ENCODE assay signal across 8 cellular contexts in the genomic region with DNA sequence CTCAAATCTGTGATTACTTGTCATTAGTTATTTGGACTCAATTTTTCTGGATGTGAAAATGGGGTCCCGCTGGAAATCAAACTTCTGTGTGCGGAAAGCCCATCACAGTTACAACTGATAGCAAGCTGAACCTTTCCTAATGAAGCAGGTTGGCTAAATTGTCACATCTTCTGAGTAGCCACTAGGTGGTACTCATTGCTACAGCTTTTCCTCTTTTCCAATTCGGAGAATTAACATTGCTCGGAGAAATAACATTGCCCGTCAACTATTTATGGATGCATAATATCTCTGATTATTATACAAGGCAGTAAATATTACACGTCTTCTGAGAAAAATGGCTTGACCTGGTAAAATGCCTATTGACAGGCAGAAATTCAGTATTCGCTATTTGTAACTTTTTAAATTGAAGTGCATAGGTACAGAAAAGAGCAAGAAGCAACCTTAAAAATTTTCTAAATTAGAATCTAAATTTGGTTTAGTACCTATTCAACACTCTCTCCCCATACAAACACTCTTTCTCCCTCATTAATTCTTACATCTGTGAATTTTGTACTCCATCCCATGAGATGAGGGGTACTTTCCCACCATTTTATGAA. TPM values are rescaled to one million over a fixed set of nuclear protein-coding genes. Genes with fewer than 3 reads are reported as not detected.
DNase-seq lines count a peak whose midpoint lies in the region; ATAC-seq and TF ChIP-seq lines count a peak whose summit lies in the region.

No MANE protein-coding gene starts in this region.

- intact Hi-C loops in activated CD4-positive, alpha-beta T cell treated with anti-CD3 and anti-CD28 coated beads, Interleukin-2, amount 10 ng/mL, durations not matched to agents 24 days and 14 days (cut with micrococcal nuclease) = no loop called here

- no peaks in the 10 kb centered on the region for H3K9me3 ChIP-seq in MM.1S (replicated peaks; ENCODE audit: insufficient read depth, low read length)

- H3K27me3 Mint-ChIP-seq in WTC11 (ENCODE audit: low read depth) = peaks cover 7% of the 10 kb centered on the region; the same call in 1 of the 2 replicates
- H3K27me3 Mint-ChIP-seq in activated T-cell treated with anti-CD3 and anti-CD28 coated beads, Interleukin-2, amount 50 U/mL, for 72 hours (ENCODE audit: low read depth) = peaks cover 58% of the 10 kb centered on the region
- H3K27me3 Mint-ChIP-seq in activated CD4-positive, alpha-beta T cell treated with anti-CD3 and anti-CD28 coated beads, Interleukin-2, amount 10 ng/mL, durations not matched to agents 24 days and 14 days = peaks cover 56% of the 10 kb centered on the region

- H3K27ac Mint-ChIP-seq in WTC11 = no peak overlapping the region
- H3K27ac Mint-ChIP-seq in activated T-cell treated with anti-CD3 and anti-CD28 coated beads, Interleukin-2, amount 50 U/mL, for 72 hours = no peak overlapping the region
- H3K27ac Mint-ChIP-seq in activated CD4-positive, alpha-beta T cell treated with anti-CD3 and anti-CD28 coated beads, Interleukin-2, amount 10 ng/mL, durations not matched to agents 24 days and 14 days = no peak overlapping the region

- TF ChIP-seq CTCF in MM.1S (IDR thresholded peaks at IDR 0.05; ENCODE audit: low read length) (peak; percentile 75), WTC11 (IDR thresholded peaks at IDR 0.05) (no peak)

- peaks cover 10% of the 10 kb centered on the region for H3K4me1 ChIP-seq in MM.1S (ENCODE audit: low read length)

- POLR2A ChIA-PET in WTC11 (lab: Charles Lee) = interaction anchor here (0.6 kb wide), 1 partner anchor 577 kb away, joined by 5 read pairs; no protein-coding TSS in a partner anchor

- H3K36me3 ChIP-seq in MM.1S (replicated peaks; ENCODE audit: insufficient read depth, low read length) = no peaks in the 10 kb centered on the region

- 0 out of 2 replicates have a peak, but pooled peaks cover 3% of the 10 kb centered on the region for H3F3A ChIP-seq in MM.1S (ENCODE audit: insufficient read depth, low read length)

- no peak overlapping the region for H3K4me2 ChIP-seq in MM.1S (ENCODE audit: low read depth, low read length)

- H3K4me1 Mint-ChIP-seq in WTC11 = peaks cover 28% of the 10 kb centered on the region
- H3K4me1 Mint-ChIP-seq in activated T-cell treated with anti-CD3 and anti-CD28 coated beads, Interleukin-2, amount 50 U/mL, for 72 hours (ENCODE audit: low read depth) = no peaks in the 10 kb centered on the region
- no peaks in the 10 kb centered on the region for H3K4me1 Mint-ChIP-seq in activated CD4-positive, alpha-beta T cell treated with anti-CD3 and anti-CD28 coated beads, Interleukin-2, amount 10 ng/mL, durations not matched to agents 24 days and 14 days

- H3K9ac ChIP-seq in MM.1S (ENCODE audit: low read length) = no peak overlapping the region

- peaks cover 28% of the 10 kb centered on the region for H3K9me3 Mint-ChIP-seq in WTC11
- H3K9me3 Mint-ChIP-seq in activated T-cell treated with anti-CD3 and anti-CD28 coated beads, Interleukin-2, amount 50 U/mL, for 72 hours = no peaks in the 10 kb centered on the region
- no peaks in the 10 kb centered on the region for H3K9me3 Mint-ChIP-seq in activated CD4-positive, alpha-beta T cell treated with anti-CD3 and anti-CD28 coated beads, Interleukin-2, amount 10 ng/mL, durations not matched to agents 24 days and 14 days

- no peak overlapping the region for H3K4me3 ChIP-seq in MM.1S (ENCODE audit: low read length)

- peaks cover 20% of the 10 kb centered on the region for H3K36me3 Mint-ChIP-seq in WTC11
- H3K36me3 Mint-ChIP-seq in activated T-cell treated with anti-CD3 and anti-CD28 coated beads, Interleukin-2, amount 50 U/mL, for 72 hours (ENCODE audit: insufficient read depth in 2 of 2) = no peaks in the 10 kb centered on the region
- H3K36me3 Mint-ChIP-seq in activated CD4-positive, alpha-beta T cell treated with anti-CD3 and anti-CD28 coated beads, Interleukin-2, amount 10 ng/mL, durations not matched to agents 24 days and 14 days (ENCODE audit: low read depth) = no peaks in the 10 kb centered on the region

- H3K27me3 ChIP-seq in MM.1S (replicated peaks; ENCODE audit: insufficient read depth, low read length) = no peaks in the 10 kb centered on the region

- H4K20me1 ChIP-seq in MM.1S (ENCODE audit: insufficient read depth, low read length) = no peaks in the 10 kb centered on the region

- CTCF ChIA-PET in WTC11 (lab: Charles Lee) = interaction anchor here (0.6 to 1.7 kb wide), 21 partner anchors 8 to 458 kb away, joined by 3 to 10 read pairs (median 4); partner anchors contain the start of gene PKD2L1

- H3K9me2 ChIP-seq in MM.1S (replicated peaks; ENCODE audit: insufficient read depth, low read length) = no peaks in the 10 kb centered on the region

- no peak overlapping the region for H3K4me3 Mint-ChIP-seq in WTC11
- H3K4me3 Mint-ChIP-seq in activated T-cell treated with anti-CD3 and anti-CD28 coated beads, Interleukin-2, amount 50 U/mL, for 72 hours = no peak overlapping the region
- no peak overlapping the region for H3K4me3 Mint-ChIP-seq in activated CD4-positive, alpha-beta T cell treated with anti-CD3 and anti-CD28 coated beads, Interleukin-2, amount 10 ng/mL, durations not matched to agents 24 days and 14 days

- peak; percentile 67 for ATAC-seq in WTC11
- no peak for ATAC-seq in GM19452 (IDR thresholded peaks at IDR 0.05; ENCODE audit: unreplicated experiment)
- no peak for ATAC-seq in activated T-cell treated with anti-CD3 and anti-CD28 coated beads, Interleukin-2, amount 50 U/mL, for 72 hours (replicated peaks in 1 of 2)

- peak; percentile 33 for DNase-seq in EH (ENCODE audit: low read depth)
- peak; percentile 48 for DNase-seq in MM.1S
- DNase-seq in WTC11 (ENCODE audit: low spot score) = no peak
- DNase-seq in kidney tubule cell (ENCODE audit: low spot score) = peak; percentile 25
- no peak for DNase-seq in effector CD8-positive, alpha-beta T cell (lab: John Stamatoyannopoulos, UW)
- no peak for DNase-seq in activated T-cell treated with anti-CD3 and anti-CD28 coated beads, Interleukin-2, amount 50 U/mL, for 72 hours
- no peak for DNase-seq in activated CD4-positive, alpha-beta T cell treated with anti-CD3 and anti-CD28 coated beads, Interleukin-2, amount 10 ng/mL, durations not matched to agents 24 days and 14 days

- no peaks in the 10 kb centered on the region for H3K79me2 ChIP-seq in MM.1S (ENCODE audit: low read length)

- no peak overlapping the region for H3K27ac ChIP-seq in MM.1S (ENCODE audit: low read length)

- no peak overlapping the region for H2AFZ ChIP-seq in MM.1S (ENCODE audit: low read length)

TF ChIP-seq in WTC11, 78 proteins besides CTCF, POLR2A, EP300 and RAD21 (continues in another document):
- TF ChIP-seq MLX (CRISPR knock-in tag; IDR thresholded peaks at IDR 0.05) (no peak), FOXK1 (CRISPR knock-in tag; IDR thresholded peaks at IDR 0.05) (no peak)
- TF ChIP-seq, protein P1, sequence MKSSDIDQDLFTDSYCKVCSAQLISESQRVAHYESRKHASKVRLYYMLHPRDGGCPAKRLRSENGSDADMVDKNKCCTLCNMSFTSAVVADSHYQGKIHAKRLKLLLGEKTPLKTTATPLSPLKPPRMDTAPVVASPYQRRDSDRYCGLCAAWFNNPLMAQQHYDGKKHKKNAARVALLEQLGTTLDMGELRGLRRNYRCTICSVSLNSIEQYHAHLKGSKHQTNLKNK (CRISPR knock-in tag; IDR thresholded peaks at IDR 0.05) = no peak

RNA-seq across cellular contexts. Expression of gene BLOC1S2, which starts 17.3 kb away (rescaled TPM):
- total RNA-seq in WTC11 (2021) = 47.6 to 54.1 TPM (median 52.4 TPM) in 3 replicates
- 100 to 1,000 TPM in 1 of 2 donors, 10 to 100 TPM in 1; 78.9 to 110 TPM for total RNA-seq in activated T-cell treated with anti-CD3 and anti-CD28 coated beads, Interleukin-2, amount 50 U/mL, for 72 hours
- 62.0 and 62.5 TPM in 2 replicates for total RNA-seq in activated CD4-positive, alpha-beta T cell treated with anti-CD3 and anti-CD28 coated beads, Interleukin-2, amount 10 ng/mL, durations not matched to agents 24 days and 14 days

RNA-seq across cellular contexts. Expression of gene PKD2L1, which starts 26.2 kb away (rescaled TPM):
- total RNA-seq in WTC11 (2021) = 0.09 TPM in 1 of 3 replicates, not detected in the others
- under 1 TPM; 0.30 to 0.60 TPM for total RNA-seq in activated T-cell treated with anti-CD3 and anti-CD28 coated beads, Interleukin-2, amount 50 U/mL, for 72 hours
- total RNA-seq in activated CD4-positive, alpha-beta T cell treated with anti-CD3 and anti-CD28 coated beads, Interleukin-2, amount 10 ng/mL, durations not matched to agents 24 days and 14 days = 0.17 TPM in 1 of 2 replicates, not detected in the other

RNA-seq across cellular contexts. Expression of gene CWF19L1, which starts 36.4 kb away (rescaled TPM):
- total RNA-seq in WTC11 (2021) = 27.3 to 28.1 TPM (median 28.0 TPM) in 3 replicates
- 10 to 100 TPM; 54.4 to 73.1 TPM for total RNA-seq in activated T-cell treated with anti-CD3 and anti-CD28 coated beads, Interleukin-2, amount 50 U/mL, for 72 hours
- total RNA-seq in activated CD4-positive, alpha-beta T cell treated with anti-CD3 and anti-CD28 coated beads, Interleukin-2, amount 10 ng/mL, durations not matched to agents 24 days and 14 days = 45.2 and 47.2 TPM in 2 replicates

RNA-seq across cellular contexts. Expression of gene SCD, which starts 43.2 kb away (rescaled TPM):
- total RNA-seq in WTC11 (2021) = 490 to 556 TPM (median 501 TPM) in 3 replicates
- 10 to 100 TPM; 79.5 to 90.4 TPM for total RNA-seq in activated T-cell treated with anti-CD3 and anti-CD28 coated beads, Interleukin-2, amount 50 U/mL, for 72 hours
- 252 and 256 TPM in 2 replicates for total RNA-seq in activated CD4-positive, alpha-beta T cell treated with anti-CD3 and anti-CD28 coated beads, Interleukin-2, amount 10 ng/mL, durations not matched to agents 24 days and 14 days

Comparison
In these comparisons a context has a peak if more than half of its experiments do, and no peak if none do; other contexts are left out.
1. DNase-seq: peak in EH (single experiment), MM.1S (single experiment) and kidney tubule cell (single experiment); none in WTC11 (single experiment), effector CD8-positive, alpha-beta T cell (single experiment), activated T-cell treated with anti-CD3 and anti-CD28 coated beads, Interleukin-2, amount 50 U/mL, for 72 hours (0 of 2) and activated CD4-positive, alpha-beta T cell treated with anti-CD3 and anti-CD28 coated beads, Interleukin-2, amount 10 ng/mL, durations not matched to agents 24 days and 14 days (single experiment).